In the genomic region with DNA sequence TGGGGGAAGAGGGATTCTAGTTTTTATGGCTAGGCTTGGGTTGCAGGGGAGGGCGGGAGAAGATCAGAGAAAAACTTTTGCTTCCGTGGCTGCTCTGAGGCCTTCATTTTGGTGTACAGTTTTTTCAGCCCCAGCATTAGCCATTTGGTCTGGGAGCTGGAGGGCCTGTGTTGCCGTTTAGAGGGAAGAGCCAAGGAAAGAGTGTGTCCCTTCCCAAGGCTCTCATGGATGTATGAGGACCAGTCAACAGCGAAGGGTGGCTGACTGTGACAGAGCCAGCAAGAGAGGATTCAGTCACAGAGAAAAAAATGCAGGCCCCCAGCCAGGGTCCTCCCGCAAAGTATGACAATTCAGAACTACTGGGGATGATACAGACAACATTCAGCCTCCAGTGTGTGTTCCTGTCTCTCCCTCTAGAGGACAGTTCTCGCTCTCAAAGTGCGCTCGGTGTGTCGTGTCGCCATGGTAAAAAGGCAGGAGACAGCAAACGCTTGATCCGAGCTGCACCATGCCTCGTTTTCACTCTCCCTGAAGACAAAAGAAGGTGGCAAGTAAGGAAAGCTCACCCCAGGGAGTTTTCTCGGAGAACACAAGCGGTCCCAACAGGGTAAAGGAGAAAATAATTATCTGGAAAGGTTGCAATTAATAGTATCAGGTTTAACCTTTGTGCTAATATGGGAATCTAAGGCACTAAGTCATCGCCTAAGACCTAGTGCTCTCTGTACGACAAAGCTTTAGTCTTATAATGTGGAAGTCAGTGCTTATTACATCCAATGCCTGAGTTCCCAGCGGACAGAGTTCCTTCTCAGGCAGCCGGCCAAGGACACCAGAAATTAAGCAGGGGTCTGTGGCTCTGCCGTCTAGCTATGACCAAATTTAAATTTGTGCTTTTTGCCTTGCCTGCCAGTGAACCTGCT, we compare ENCODE assay signal across 9 cellular contexts.
DNase-seq lines count a peak whose midpoint lies in the region; ATAC-seq and TF ChIP-seq lines count a peak whose summit lies in the region.
"Had no signal": no experiment of that assay in that cellular context is flagged by ENCODE, and none has a peak within 500 bp of the region (broad histone marks: within the 10 kb centered on the region; RNA-seq: fewer than 3 reads in every experiment).

No MANE protein-coding gene starts in this region.

- WGBS in endodermal cell (ENCODE audit: insufficient coverage in 1 of 2, insufficient read length in 1 of 2), 2 experiments, result 41 to 46% methylated on average over 18 to 20 of the region's 20 CpGs
- WGBS in aorta, 2 donors, result 45 to 47% methylated on average over 20 of the region's 20 CpGs

- H3K9me3 Mint-ChIP-seq in endodermal cell, result no peaks in the 10 kb centered on the region
- H3K9me3 Mint-ChIP-seq: dendritic cell treated with granulocyte-macrophage colony-stimulating factor and Interleukin-4, amounts not matched to agents 40 ng/mL and 50 ng/mL, for 4 days had no signal

- intact Hi-C loops in Right ventricle myocardium inferior (cut with DNase I) (loop anchor here (1.0 to 5.0 kb wide), 4 partner anchors 81 to 421 kb away; partner anchors contain the start of gene CRADD), cardiac septum (cut with DNase I) (loop anchor here (2.0 to 5.0 kb wide), 3 partner anchors 84 to 419 kb away; partner anchors contain the start of gene SOCS2), aorta (cut with DNase I) (loop anchor here in 1 of 2 donors (5.0 kb wide), 1 partner anchor 101 kb away; no protein-coding TSS in a partner anchor)

- no peak overlapping the region for H3K27ac ChIP-seq in endodermal cell (ENCODE audit: low read depth, low read length)
- no peak overlapping the region for H3K27ac ChIP-seq in aorta (ENCODE audit: low read depth in 1 of 2, low read length in 2 of 2)

- no peak overlapping the region for H3K27ac Mint-ChIP-seq in endodermal cell
- H3K27ac Mint-ChIP-seq: dendritic cell treated with granulocyte-macrophage colony-stimulating factor and Interleukin-4, amounts not matched to agents 40 ng/mL and 50 ng/mL, for 4 days had no signal

- no peaks in the 10 kb centered on the region for H3K27me3 Mint-ChIP-seq in endodermal cell (ENCODE audit: insufficient read depth)
- H3K27me3 Mint-ChIP-seq: dendritic cell treated with granulocyte-macrophage colony-stimulating factor and Interleukin-4, amounts not matched to agents 40 ng/mL and 50 ng/mL, for 4 days had no signal

- H3K9me3 ChIP-seq in endodermal cell (ENCODE audit: control insufficient read depth, low read length), result no peaks in the 10 kb centered on the region
- H3K9me3 ChIP-seq in aorta (ENCODE audit: control insufficient read depth, low read length), result no peaks in the 10 kb centered on the region

- H3K4me1 ChIP-seq in endodermal cell (ENCODE audit: control insufficient read depth, insufficient read depth, low read length) (peaks cover 5% of the 10 kb centered on the region), aorta (ENCODE audit: control insufficient read depth in 1 of 2, insufficient read depth in 2 of 2, low read length in 2 of 2) (no peaks in the 10 kb centered on the region)

- H3K4me3 ChIP-seq in endodermal cell (ENCODE audit: low read length) (no peak overlapping the region), aorta (ENCODE audit: low read length in 2 of 2) (no peak overlapping the region)

- H3K36me3 ChIP-seq in endodermal cell (ENCODE audit: control insufficient read depth, insufficient read depth, low read length) (no peaks in the 10 kb centered on the region), aorta (ENCODE audit: control insufficient read depth in 1 of 2, insufficient read depth in 2 of 2, low read length in 1 of 2) (no peaks in the 10 kb centered on the region)

- DNase-seq in Right ventricle myocardium inferior (ENCODE audit: missing footprints), result no peak
- DNase-seq in cardiac septum (ENCODE audit: low spot score), result no peak
- DNase-seq in endodermal cell, result peak; percentile 93
- peak; percentile 78 for DNase-seq in medulla oblongata (ENCODE audit: extremely low spot score)
- DNase-seq in aorta, result no peak
- no peak for DNase-seq in NCI-H128 (lab: John Stamatoyannopoulos, UW; ENCODE audit: unreplicated experiment)
- no peak for DNase-seq in AML-193 (lab: John Stamatoyannopoulos, UW)

- peak; percentile 93 for ATAC-seq in Right ventricle myocardium inferior
- peak; percentile 87 for ATAC-seq in aorta (ENCODE audit: low FRiP score)
- ATAC-seq in GM18907 (IDR thresholded peaks at IDR 0.05; ENCODE audit: unreplicated experiment), result no peak

- H3K4me3 Mint-ChIP-seq in endodermal cell, result no peak overlapping the region
- H3K4me3 Mint-ChIP-seq: dendritic cell treated with granulocyte-macrophage colony-stimulating factor and Interleukin-4, amounts not matched to agents 40 ng/mL and 50 ng/mL, for 4 days had no signal

- peak; percentile 77 for TF ChIP-seq CTCF in endodermal cell (conservative IDR thresholded peaks at IDR 0.05)

- no peaks in the 10 kb centered on the region for H3K36me3 Mint-ChIP-seq in endodermal cell (ENCODE audit: low read depth)

- H3K4me1 Mint-ChIP-seq in endodermal cell, result peaks cover 12% of the 10 kb centered on the region

- H3K9ac ChIP-seq in endodermal cell (ENCODE audit: extremely low read depth, low read length, poor library complexity, severe bottlenecking), result no peak overlapping the region

- no peaks in the 10 kb centered on the region for H3K27me3 ChIP-seq in endodermal cell (ENCODE audit: control insufficient read depth, insufficient read depth, low read length, poor library complexity, severe bottlenecking)
- H3K27me3 ChIP-seq in aorta (ENCODE audit: control insufficient read depth in 1 of 2, insufficient read depth in 2 of 2, low read length in 1 of 2), result no peaks in the 10 kb centered on the region

Comparison
In these comparisons a context has a peak if more than half of its experiments do, and no peak if none do; other contexts are left out.
1. DNase-seq: peak in endodermal cell (single experiment) and medulla oblongata (single experiment); none in Right ventricle myocardium inferior (single experiment), cardiac septum (single experiment), aorta (0 of 2), NCI-H128 (single experiment) and AML-193 (0 of 2).